In genomic region chr12:124629799-124630198, GRCh38 we compare ENCODE assay signal across 18 cellular contexts.
DNase-seq lines count a peak whose midpoint lies in the region; ATAC-seq, FAIRE-seq and TF ChIP-seq lines count a peak whose summit lies in the region.
"Had no signal": no experiment of that assay in that cellular context is flagged by ENCODE, and none has a peak within 500 bp of the region (broad histone marks: within the 10 kb centered on the region; RNA-seq: fewer than 3 reads in every experiment).

No MANE protein-coding gene starts in this region.

- no peak for TF ChIP-seq RAD21 in H1 (IDR thresholded peaks at IDR 0.05 in 1 of 2, conservative IDR thresholded peaks at IDR 0.05 in 1 of 2; ENCODE audit: low read depth in 2 of 2, low read length in 2 of 2)
- TF ChIP-seq RAD21 in HepG2 (CRISPR knock-in tag; IDR thresholded peaks at IDR 0.05): no peak

- H3K18ac ChIP-seq in H1 (ENCODE audit: extremely low read depth, low read length): no peak overlapping the region
- no peak overlapping the region for H3K18ac ChIP-seq in trophoblast cell (ENCODE audit: low read length)

- H3K14ac ChIP-seq in H1 (ENCODE audit: insufficient read length): no peak overlapping the region
- H3K14ac ChIP-seq in trophoblast cell (ENCODE audit: low read length): peak overlapping the region; percentile 54

- no peak overlapping the region for H4K12ac ChIP-seq in trophoblast cell (ENCODE audit: low read depth, low read length)

- peak overlapping the region; percentile 49; the same call in 1 of the 2 replicates for H2BK15ac ChIP-seq in H1 (ENCODE audit: low read length)

- no peak overlapping the region for H4K5ac ChIP-seq in H1 (ENCODE audit: insufficient read length, low read depth, low read length)

- H4K8ac ChIP-seq in H1 (ENCODE audit: extremely low read depth, insufficient read depth, low read length): no peak overlapping the region; the same call in 1 of the 2 replicates
- no peak overlapping the region for H4K8ac ChIP-seq in trophoblast cell (ENCODE audit: low read depth, low read length)

- no peaks in the 10 kb centered on the region for H3K23me2 ChIP-seq in H1 (ENCODE audit: low read depth, low read length)

- H2AK5ac ChIP-seq in H1 (ENCODE audit: low read depth, low read length) (no peak overlapping the region), trophoblast cell (ENCODE audit: low read length) (peak overlapping the region; percentile 84)

- H2BK120ac ChIP-seq in H1 (replicated peaks; ENCODE audit: low read depth, low read length): no peak overlapping the region
- H2BK120ac ChIP-seq in trophoblast cell (ENCODE audit: insufficient read depth, low read length, poor library complexity): peak overlapping the region; percentile 96

- 0 out of 2 replicates have a peak overlapping the region, but pooled peaks have one; percentile 82 for H2BK12ac ChIP-seq in H1 (ENCODE audit: low read depth, low read length)
- H2BK12ac ChIP-seq in trophoblast cell (ENCODE audit: low read length): peak overlapping the region; percentile 99

- intact Hi-C loops in Right ventricle myocardium inferior (cut with DNase I) (loop anchor here (5.0 kb wide), 1 partner anchor 68 kb away; no protein-coding TSS in a partner anchor), HepG2 (cut with micrococcal nuclease; ENCODE audit: unreplicated experiment) (no loop called here)

- H3K36me3 ChIP-seq in right atrium auricular region (no peaks in the 10 kb centered on the region), H1 (ENCODE audit: control insufficient read depth in 2 of 4, insufficient read depth in 4 of 4, low read length in 3 of 4) (no peaks in the 10 kb centered on the region), trophoblast cell (ENCODE audit: control insufficient read depth in 1 of 2, insufficient read depth in 2 of 2, low read length in 2 of 2) (no peaks in the 10 kb centered on the region), HepG2 (replicated peaks in 1 of 2; ENCODE audit: control insufficient read depth in 1 of 2, insufficient read depth in 2 of 2, low read length in 2 of 2) (no peaks in the 10 kb centered on the region)

- in situ Hi-C loops in HepG2 (cut with HindIII; ENCODE audit: extremely low pct_ligation_motif_present, low pct_unique_long_range_greater_than_20kb): no loop called here

- no peak overlapping the region for H2BK5ac ChIP-seq in H1 (ENCODE audit: low read depth, low read length)
- H2BK5ac ChIP-seq in trophoblast cell (ENCODE audit: low read depth, low read length, poor library complexity): peak overlapping the region; percentile 15

- FAIRE-seq in H1 (lab: Jason Lieb, UNC) (no peak), HepG2 (lab: Jason Lieb, UNC) (no peak)
- FAIRE-seq: G401.6 had no signal

- POLR2A ChIA-PET in H1 (lab: Charles Lee; ENCODE audit: partially characterized antibody) (no interaction called here), HepG2 (lab: Yijun Ruan, JAX) (no interaction called here)

- ATAC-seq in Right ventricle myocardium inferior (no peak), HG03280 (IDR thresholded peaks at IDR 0.05; ENCODE audit: unreplicated experiment) (no peak), GM21515 (IDR thresholded peaks at IDR 0.05; ENCODE audit: unreplicated experiment) (no peak), HepG2 (no peak), GM18861 (IDR thresholded peaks at IDR 0.05; ENCODE audit: unreplicated experiment) (no peak)

- H3K4ac ChIP-seq in H1 (replicated peaks; ENCODE audit: insufficient read length, low read depth, low read length): no peak overlapping the region
- no peak overlapping the region for H3K4ac ChIP-seq in trophoblast cell (ENCODE audit: low read depth, low read length)

- CTCF ChIA-PET in H1 (lab: Charles Lee; ENCODE audit: partially characterized antibody) (no interaction called here), HepG2 (lab: Yijun Ruan, JAX; ENCODE audit: low intra/inter-chr PET ratio, low total read pairs) (no interaction called here)

- H3K79me2 ChIP-seq in H1 (ENCODE audit: control insufficient read depth in 1 of 2, insufficient read depth in 2 of 2, low read length in 2 of 2) (no peaks in the 10 kb centered on the region), trophoblast cell (ENCODE audit: control insufficient read depth, insufficient read depth, low read length, poor library complexity) (peaks cover 4% of the 10 kb centered on the region), HepG2 (ENCODE audit: insufficient read depth, low read length) (no peaks in the 10 kb centered on the region)

- H3K4me1 ChIP-seq in right atrium auricular region: peaks cover 0 to 28% of the 10 kb centered on the region in 2 donors
- H3K4me1 ChIP-seq in H1 (replicated peaks in 1 of 4; ENCODE audit: control insufficient read depth in 3 of 4, insufficient read depth in 4 of 4, low read length in 3 of 4): peaks cover 4 to 12% (median 10%) of the 10 kb centered on the region in 4 experiments
- peaks cover 33 to 36% of the 10 kb centered on the region in 2 experiments for H3K4me1 ChIP-seq in trophoblast cell (ENCODE audit: control insufficient read depth in 1 of 2, insufficient read depth in 2 of 2, low read length in 2 of 2)
- peaks cover 12% of the 10 kb centered on the region for H3K4me1 ChIP-seq in HepG2 (ENCODE audit: insufficient read depth, low read length)

- no peak overlapping the region for H2BK20ac ChIP-seq in H1 (ENCODE audit: low read length)

- H3K27me3 ChIP-seq in right atrium auricular region: no peaks in the 10 kb centered on the region
- no peaks in the 10 kb centered on the region for H3K27me3 ChIP-seq in H1 (replicated peaks in 1 of 4; ENCODE audit: control insufficient read depth in 3 of 4, extremely low read depth in 1 of 4, insufficient read depth in 3 of 4, low read length in 3 of 4)
- H3K27me3 ChIP-seq in trophoblast cell (ENCODE audit: insufficient read depth, low read length): no peaks in the 10 kb centered on the region
- peaks cover 0 to 37% of the 10 kb centered on the region in 2 experiments; a peak in 3 of 5 replicates for H3K27me3 ChIP-seq in HepG2 (ENCODE audit: control insufficient read depth in 1 of 2, insufficient read depth in 2 of 2, low read length in 2 of 2)

- H3K4me2 ChIP-seq in H1 (ENCODE audit: insufficient read depth in 1 of 2, low read depth in 2 of 2, low read length in 2 of 2): no peak overlapping the region
- no peak overlapping the region for H3K4me2 ChIP-seq in trophoblast cell (ENCODE audit: low read length)
- H3K4me2 ChIP-seq in HepG2 (ENCODE audit: low read depth, low read length): no peak overlapping the region

- H3K27ac ChIP-seq in right atrium auricular region (no peak overlapping the region), H1 (ENCODE audit: low read depth, low read length) (no peak overlapping the region), trophoblast cell (ENCODE audit: low read depth, low read length) (no peak overlapping the region), HepG2 (ENCODE audit: extremely low read length, insufficient read depth, low read length) (no peak overlapping the region)
- H3K27ac ChIP-seq: HL-60 had no signal

- TF ChIP-seq POLR2A in H1 (IDR thresholded peaks at IDR 0.05; ENCODE audit: control extremely low read depth in 1 of 2, low read depth in 2 of 2, low read length in 2 of 2) (no peak), HepG2 (IDR thresholded peaks at IDR 0.05; ENCODE audit: insufficient read depth in 1 of 2, low read depth in 2 of 2, low read length in 2 of 2) (no peak)

- H2AFZ ChIP-seq in H1 (ENCODE audit: low read length) (no peak overlapping the region), trophoblast cell (ENCODE audit: insufficient read depth, low read length, poor library complexity) (no peak overlapping the region), HepG2 (ENCODE audit: low read length) (no peak overlapping the region)

- H3K23ac ChIP-seq in H1 (ENCODE audit: insufficient read length) (no peak overlapping the region), trophoblast cell (ENCODE audit: low read length) (no peak overlapping the region)

- H4K20me1 ChIP-seq in H1 (replicated peaks in 1 of 2; ENCODE audit: control insufficient read depth in 1 of 2, insufficient read depth in 2 of 2, low read length in 2 of 2) (no peaks in the 10 kb centered on the region), HepG2 (ENCODE audit: insufficient read depth, low read length) (no peaks in the 10 kb centered on the region)

- no peaks in the 10 kb centered on the region for H3K9me3 ChIP-seq in right atrium auricular region
- H3K9me3 ChIP-seq in H1 (ENCODE audit: insufficient read depth in 2 of 2, low read depth in 1 of 2, low read length in 1 of 2): no peaks in the 10 kb centered on the region
- H3K9me3 ChIP-seq in trophoblast cell (ENCODE audit: insufficient read depth, low read depth, low read length): no peaks in the 10 kb centered on the region
- H3K9me3 ChIP-seq in HepG2 (ENCODE audit: low read length): no peaks in the 10 kb centered on the region

- no peak for TF ChIP-seq CTCF in right atrium auricular region (IDR thresholded peaks at IDR 0.05)
- TF ChIP-seq CTCF in H1 (IDR thresholded peaks at IDR 0.05; ENCODE audit: control extremely low read depth in 1 of 3, insufficient read depth in 1 of 3, low read depth in 1 of 3, low read length in 3 of 3): no peak
- TF ChIP-seq CTCF in HepG2 (CRISPR knock-in tag; IDR thresholded peaks at IDR 0.05): no peak

- H3K56ac ChIP-seq in H1 (replicated peaks; ENCODE audit: insufficient read length, low read depth, low read length): no peak overlapping the region

- peak; percentile 15 for DNase-seq in Right ventricle myocardium inferior (ENCODE audit: missing footprints)
- DNase-seq in right atrium auricular region (ENCODE audit: low spot score): no peak
- no peak for DNase-seq in H1 (ENCODE audit: low read depth in 1 of 2, low spot score in 2 of 2)
- DNase-seq in trophoblast cell: no peak
- no peak for DNase-seq in HepG2 (ENCODE audit: low spot score)
- DNase-seq: IMR-90, NCI-H1417 treated with DMSO at 0.1 percent for 48 hours, NCI-H187 treated with DMSO at 0.1 percent for 48 hours, NCI-H2227 treated with DMSO at 0.1 percent for 48 hours, NCI-H524, NCI-H82, RPMI8226, SIG-M5 had no signal

- H3K79me1 ChIP-seq in H1 (ENCODE audit: low read depth, low read length) (no peaks in the 10 kb centered on the region), trophoblast cell (ENCODE audit: low read length) (peaks cover 28% of the 10 kb centered on the region)

- TF ChIP-seq EP300 in H1 (IDR thresholded peaks at IDR 0.05; ENCODE audit: borderline replicate concordance in 1 of 2, low read depth in 2 of 2, low read length in 2 of 2) (no peak), HepG2 (IDR thresholded peaks at IDR 0.05; ENCODE audit: low read depth in 2 of 2, low read length in 2 of 2) (no peak), HepG2 (CRISPR knock-in tag; IDR thresholded peaks at IDR 0.05; ENCODE audit: borderline replicate concordance) (no peak)

- no peak overlapping the region for H3K4me3 ChIP-seq in right atrium auricular region
- H3K4me3 ChIP-seq in H1 (ENCODE audit: extremely low read depth in 1 of 4, insufficient read depth in 2 of 4, low read depth in 3 of 4, low read length in 4 of 4): no peak overlapping the region
- H3K4me3 ChIP-seq in trophoblast cell (ENCODE audit: low read depth, low read length): no peak overlapping the region
- H3K4me3 ChIP-seq in HepG2 (replicated peaks in 1 of 3; ENCODE audit: insufficient read depth in 1 of 3, low read depth in 2 of 3, low read length in 3 of 3): no peak overlapping the region

- WGBS in H1 (ENCODE audit: extremely low coverage in 1 of 2, insufficient coverage in 1 of 2, insufficient read length in 1 of 2, insufficient replicate concordance in 2 of 2, low coverage in 1 of 2, low lambda C conversion rate in 2 of 2, missing lambda C conversion rate in 1 of 2), 2 experiments: 90% methylated on average over 8 of the region's 8 CpGs; no CpG with 5 or more reads in 1 of the 2 experiments
- WGBS in trophoblast cell (ENCODE audit: extremely low coverage, insufficient coverage, insufficient read length): no CpG with 5 or more reads among the region's 8 CpGs
- 54% methylated on average over 8 of the region's 8 CpGs for WGBS in HepG2 (ENCODE audit: low lambda C conversion rate)

- BruUV-seq in HepG2 (replicated peaks; lab: Mats Ljungman, UMichigan): no TSS peak

- H3K9ac ChIP-seq in H1 (replicated peaks in 1 of 4; ENCODE audit: extremely low read depth in 1 of 4, low read depth in 3 of 4, low read length in 3 of 4) (no peak overlapping the region; a peak in 1 of 7 replicates), trophoblast cell (ENCODE audit: low read length) (no peak overlapping the region), HepG2 (ENCODE audit: insufficient read depth, low read depth, low read length) (no peak overlapping the region)

- no peak overlapping the region for H4K91ac ChIP-seq in H1 (replicated peaks; ENCODE audit: insufficient read length, low read length)
- peak overlapping the region; percentile 88 for H4K91ac ChIP-seq in trophoblast cell (ENCODE audit: low read depth, low read length)
